ENCODE assay signal across 8 cellular contexts in genomic region chr11:74988541-74989268, GRCh38. TPM values are rescaled to one million over a fixed set of nuclear protein-coding genes. Genes with fewer than 3 reads are reported as not detected.
DNase-seq lines count a peak whose midpoint lies in the region; ATAC-seq and TF ChIP-seq lines count a peak whose summit lies in the region.

Gene NEU3, plus strand, starts transcription at chr11:74988933. Its CDS starts 128 bp downstream, at chr11:74989061.

- H3K4me2 ChIP-seq in OCI-LY3 (ENCODE audit: low read length): peak within 1 kb of the TSS; percentile 92

- H3K36me3 ChIP-seq in OCI-LY3 (replicated peaks; ENCODE audit: low read depth, low read length) (peaks cover 8% of the 10 kb centered on the region), mucosa of rectum (ENCODE audit: control insufficient read depth in 2 of 2, insufficient read depth in 2 of 2, low read length in 2 of 2) (no peaks in the 10 kb centered on the region)

- H3K9ac ChIP-seq in OCI-LY3 (ENCODE audit: low read length) (peak within 1 kb of the TSS; percentile 86), mucosa of rectum (ENCODE audit: low read depth in 1 of 2, low read length in 2 of 2) (peak within 1 kb of the TSS; percentile 75 to 77)

- H3K4me1 ChIP-seq in OCI-LY3 (ENCODE audit: low read length): peaks cover 26% of the 10 kb centered on the region
- peaks cover 0 to 6% of the 10 kb centered on the region in 2 donors for H3K4me1 ChIP-seq in mucosa of rectum (ENCODE audit: control insufficient read depth in 2 of 2, insufficient read depth in 2 of 2, low read length in 2 of 2)

- peak within 1 kb of the TSS; percentile 91 for H3K4me3 ChIP-seq in OCI-LY3 (ENCODE audit: low read length)
- H3K4me3 ChIP-seq in epithelial cell of proximal tubule (ENCODE audit: low read depth, low read length): peak within 1 kb of the TSS; percentile 98
- peak within 1 kb of the TSS; percentile 86 to 88 for H3K4me3 ChIP-seq in mucosa of rectum (ENCODE audit: low read length in 2 of 2)

- no peaks in the 10 kb centered on the region for H3K9me3 ChIP-seq in OCI-LY3 (ENCODE audit: insufficient read depth, low read length)
- no peaks in the 10 kb centered on the region for H3K9me3 ChIP-seq in mucosa of rectum (ENCODE audit: control insufficient read depth in 2 of 2, low read length in 2 of 2)

- H3K27me3 ChIP-seq in OCI-LY3 (ENCODE audit: low read depth, low read length) (no peaks in the 10 kb centered on the region), mucosa of rectum (ENCODE audit: control insufficient read depth in 2 of 2, insufficient read depth in 2 of 2, low read length in 2 of 2) (no peaks in the 10 kb centered on the region)

- H4K20me1 ChIP-seq in OCI-LY3 (ENCODE audit: insufficient read depth, low read length): no peaks in the 10 kb centered on the region

- peak within 1 kb of the TSS; percentile 91 for H2AFZ ChIP-seq in OCI-LY3 (ENCODE audit: low read depth, low read length)

- TF ChIP-seq CTCF in OCI-LY3 (IDR thresholded peaks at IDR 0.05; ENCODE audit: low read depth, low read length) (no peak), epithelial cell of proximal tubule (conservative IDR thresholded peaks at IDR 0.05; ENCODE audit: low read depth, low read length) (no peak)

- peak; percentile 87 for DNase-seq in DMS 273 (lab: John Stamatoyannopoulos, UW; ENCODE audit: unreplicated experiment)
- peak; percentile 71 for DNase-seq in HuH-7 (ENCODE audit: low spot score)
- DNase-seq in activated T-cell treated with anti-CD3 and anti-CD28 coated beads for 1 hour (ENCODE audit: low read depth): peak; percentile 76
- no peak for DNase-seq in epithelial cell of proximal tubule (ENCODE audit: low read depth)
- DNase-seq in stimulated activated CD8-positive, alpha-beta memory T cell treated with anti-CD3 and anti-CD28 coated beads, Interleukin-4, amount 100 ng/mL, for 48 hours: peak; percentile 89

- H3K27ac ChIP-seq in OCI-LY3 (ENCODE audit: low read length) (peak within 1 kb of the TSS; percentile 45), mucosa of rectum (ENCODE audit: low read depth in 2 of 2, low read length in 2 of 2) (peak within 1 kb of the TSS; percentile 55 to 71)

- peak; percentile 87 for ATAC-seq in GM21515 (IDR thresholded peaks at IDR 0.05; ENCODE audit: unreplicated experiment)

- H3K79me2 ChIP-seq in OCI-LY3 (ENCODE audit: low read length): peaks cover 19% of the 10 kb centered on the region

RNA-seq across cellular contexts. Expression of gene NEU3, which starts in this region (rescaled TPM):
- 4.5 and 12.3 TPM in 2 replicates for total RNA-seq in epithelial cell of proximal tubule
